ENCODE assay signal across 8 cellular contexts in genomic region chr1:33182452-33182851, GRCh38. TPM values are rescaled to one million over a fixed set of nuclear protein-coding genes. Genes with fewer than 3 reads are reported as not detected.
A peak's percentile ranks its signal among the peaks of the same experiment; 100 is the strongest.
DNase-seq lines count a peak whose midpoint lies in the region; ATAC-seq and TF ChIP-seq lines count a peak whose summit lies in the region.

No MANE protein-coding gene starts in this region.

- H3K9me3 ChIP-seq in ascending aorta (no peaks in the 10 kb centered on the region), lower lobe of right lung (no peaks in the 10 kb centered on the region)

- DNase-seq in Calu3 (no peak), NCI-H1694 treated with DMSO at 0.1 percent for 48 hours (lab: John Stamatoyannopoulos, UW) (peak; percentile 62), ascending aorta (ENCODE audit: low spot score in 2 of 2) (no peak), lower lobe of right lung (no peak), inferior parietal cortex (ENCODE audit: extremely low spot score) (no peak), SIG-M5 treated with dmso at 0.1 percent for 504 hours (lab: John Stamatoyannopoulos, UW; ENCODE audit: unreplicated experiment) (no peak), COLO829 (ENCODE audit: low spot score) (no peak)

- H3K4me3 ChIP-seq in ascending aorta (peak overlapping the region; percentile 79 to 87), lower lobe of right lung (peak overlapping the region; percentile 88)

- CTCF ChIA-PET in Calu3 (lab: Charles Lee): interaction anchor here (0.5 to 2.2 kb wide), 4 partner anchors 38 to 632 kb away, joined by 3 to 8 read pairs (median 5); no protein-coding TSS in a partner anchor

- peaks cover 49% of the 10 kb centered on the region for H3K27me3 Mint-ChIP-seq in Calu3 (ENCODE audit: unreplicated experiment)

- H3K4me1 ChIP-seq in ascending aorta (peaks cover 0 to 12% of the 10 kb centered on the region in 2 donors), lower lobe of right lung (peaks cover 9% of the 10 kb centered on the region)

- no peak overlapping the region for H3K27ac Mint-ChIP-seq in Calu3 (ENCODE audit: unreplicated experiment)

- H3K9me3 Mint-ChIP-seq in Calu3 (ENCODE audit: low read depth, unreplicated experiment): no peaks in the 10 kb centered on the region

- intact Hi-C loops in Calu3 (cut with micrococcal nuclease; ENCODE audit: unreplicated experiment) (no loop called here), ascending aorta (cut with DNase I) (loop anchor here (1.0 to 5.0 kb wide), 4 partner anchors 55 to 365 kb away; partner anchors contain the start of genes S100PBP, YARS1 and ZNF362), lower lobe of right lung (cut with DNase I) (no loop called here)

- peak overlapping the region; percentile 86 for H3K4me3 Mint-ChIP-seq in Calu3 (ENCODE audit: low read depth, unreplicated experiment)

- H3K36me3 ChIP-seq in ascending aorta (no peaks in the 10 kb centered on the region), lower lobe of right lung (no peaks in the 10 kb centered on the region)

- H3K36me3 Mint-ChIP-seq in Calu3 (ENCODE audit: insufficient read depth, unreplicated experiment): peaks cover 27% of the 10 kb centered on the region

- ATAC-seq in lower lobe of right lung (peak; percentile 1 to 17), HG03378 (IDR thresholded peaks at IDR 0.05; ENCODE audit: unreplicated experiment) (no peak)

- H3K27me3 ChIP-seq in ascending aorta (no peaks in the 10 kb centered on the region), lower lobe of right lung (ENCODE audit: low read depth) (no peaks in the 10 kb centered on the region)

- H3K4me1 Mint-ChIP-seq in Calu3 (ENCODE audit: low read depth, unreplicated experiment): peaks cover 22% of the 10 kb centered on the region

- no TSS peak for BruUV-seq in Calu3 (replicated peaks; lab: Mats Ljungman, UMichigan)

- TF ChIP-seq CTCF in Calu3 (IDR thresholded peaks at IDR 0.05; ENCODE audit: unreplicated experiment) (no peak), ascending aorta (IDR thresholded peaks at IDR 0.05) (no peak), lower lobe of right lung (IDR thresholded peaks at IDR 0.05) (no peak)

- peak overlapping the region; percentile 82 to 92 for H3K27ac ChIP-seq in ascending aorta
- H3K27ac ChIP-seq in lower lobe of right lung: peak overlapping the region; percentile 36

RNA-seq across cellular contexts. Expression of gene TRIM62, which starts 0.6 kb away (rescaled TPM):
- total RNA-seq in Calu3 (2022) (6.9 and 8.8 TPM in 2 replicates), ascending aorta (18.1 TPM), lower lobe of right lung (6.5 TPM)
